ENCODE assay signal across 26 cellular contexts in the genomic region with DNA sequence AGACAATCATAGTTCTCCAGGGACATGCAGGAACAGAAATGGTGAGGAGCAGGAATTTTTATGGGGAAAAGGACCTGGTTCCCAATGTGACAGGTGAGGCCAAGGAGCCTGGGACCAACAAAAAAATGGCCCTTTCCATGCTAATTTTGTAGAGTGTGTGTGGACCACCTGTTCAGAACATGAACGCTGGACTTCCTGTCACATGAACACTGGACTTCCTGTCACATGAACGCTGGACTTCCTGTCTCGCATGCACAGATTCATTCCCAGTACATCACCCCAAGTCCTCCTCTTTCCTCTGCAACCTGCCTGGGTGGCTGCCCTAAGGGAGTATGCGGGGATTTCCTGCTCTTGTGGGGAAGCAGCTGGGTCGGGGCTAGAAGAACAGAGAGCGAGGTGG. TPM values are rescaled to one million over a fixed set of nuclear protein-coding genes. Genes with fewer than 3 reads are reported as not detected.
DNase-seq lines count a peak whose midpoint lies in the region; ATAC-seq and TF ChIP-seq lines count a peak whose summit lies in the region.
"Had no signal": no experiment of that assay in that cellular context is flagged by ENCODE, and none has a peak within 500 bp of the region (broad histone marks: within the 10 kb centered on the region; RNA-seq: fewer than 3 reads in every experiment).

No MANE protein-coding gene starts in this region.

- no peak overlapping the region for H3K27ac Mint-ChIP-seq in H9
- peak overlapping the region; percentile 84 for H3K27ac Mint-ChIP-seq in dendritic cell treated with granulocyte-macrophage colony-stimulating factor and Interleukin-4, amounts not matched to agents 40 ng/mL and 50 ng/mL, for 4 days
- peak overlapping the region; percentile 96 for H3K27ac Mint-ChIP-seq in stimulated activated naive B cell treated with anti-CD40 and anti-IgM and Interleukin-4, amounts not matched to agents 10 μg/mL and 1 μg/mL and 100 μg/mL, for 72 hours
- H3K27ac Mint-ChIP-seq in CD8-positive, alpha-beta memory T cell, result no peak overlapping the region
- H3K27ac Mint-ChIP-seq in activated T-helper 2 cell treated with anti-CD3 and anti-CD28 coated beads, Interferon-gamma antibody, Interleukin-2, Interleukin-4, amounts not matched to agents 10 μg/mL and 5 μg/mL and 100 μg/mL, durations not matched to agents 14 hours and 24 hours and 36 hours, result no peak overlapping the region
- H3K27ac Mint-ChIP-seq: activated CD4-positive, alpha-beta T cell treated with anti-CD3 and anti-CD28 coated beads for 36 hours; activated naive CD4-positive, alpha-beta T cell treated with anti-CD3 and anti-CD28 coated beads, Interleukin-2, amount 50 U/mL, for 24 hours; activated T-helper 1 cell treated with anti-CD3 and anti-CD28 coated beads, Interleukin-12 subunit alpha, Interleukin-12 subunit beta, Interleukin-2, Interleukin-4 antibody, amounts not matched to agents 30 ng/mL and 10 ng/mL and 1 ng/mL, durations not matched to agents 14 hours and 24 hours and 36 hours; CD8-positive, alpha-beta T cell; nephron had no signal

- H3K79me2 ChIP-seq in H9 (ENCODE audit: insufficient read depth, low read length), result no peaks in the 10 kb centered on the region

- no peaks in the 10 kb centered on the region; a peak in 1 of 7 replicates for H3K36me3 Mint-ChIP-seq in H9 (ENCODE audit: insufficient read depth in 1 of 3, low read depth in 3 of 3)
- H3K36me3 Mint-ChIP-seq in dendritic cell treated with granulocyte-macrophage colony-stimulating factor and Interleukin-4, amounts not matched to agents 40 ng/mL and 50 ng/mL, for 4 days (ENCODE audit: low read depth), result peaks cover 8% of the 10 kb centered on the region
- H3K36me3 Mint-ChIP-seq in stimulated activated naive B cell treated with anti-CD40 and anti-IgM and Interleukin-4, amounts not matched to agents 10 μg/mL and 1 μg/mL and 100 μg/mL, for 72 hours, result peaks cover 0 to 27% of the 10 kb centered on the region in 2 donors
- no peaks in the 10 kb centered on the region for H3K36me3 Mint-ChIP-seq in CD8-positive, alpha-beta memory T cell
- no peaks in the 10 kb centered on the region for H3K36me3 Mint-ChIP-seq in activated T-helper 2 cell treated with anti-CD3 and anti-CD28 coated beads, Interferon-gamma antibody, Interleukin-2, Interleukin-4, amounts not matched to agents 10 μg/mL and 5 μg/mL and 100 μg/mL, durations not matched to agents 14 hours and 24 hours and 36 hours (ENCODE audit: low read depth)
- H3K36me3 Mint-ChIP-seq: activated naive CD4-positive, alpha-beta T cell treated with anti-CD3 and anti-CD28 coated beads, Interleukin-2, amount 50 U/mL, for 24 hours; CD8-positive, alpha-beta T cell had no signal

- no peak overlapping the region for H2AK5ac ChIP-seq in H9 (ENCODE audit: insufficient read length, low read length)

- no peak overlapping the region for H3K18ac ChIP-seq in H9 (ENCODE audit: insufficient read length, low read depth, low read length)

- no peak overlapping the region for H2BK12ac ChIP-seq in H9 (ENCODE audit: insufficient read length, low read depth, low read length)

- no peak overlapping the region for H3T11ph ChIP-seq in H9 (ENCODE audit: low read length)

- H4K5ac ChIP-seq in H9 (ENCODE audit: insufficient read length, low read depth, low read length), result no peak overlapping the region

- intact Hi-C loops in dendritic cell treated with granulocyte-macrophage colony-stimulating factor and Interleukin-4, amounts not matched to agents 40 ng/mL and 50 ng/mL, for 4 days (cut with micrococcal nuclease), result loop anchor here (2.0 kb wide), 1 partner anchor 37 kb away; no protein-coding TSS in a partner anchor
- intact Hi-C loops in activated T-helper 2 cell treated with anti-CD3 and anti-CD28 coated beads, Interferon-gamma antibody, Interleukin-2, Interleukin-4, amounts not matched to agents 10 μg/mL and 5 μg/mL and 100 μg/mL, durations not matched to agents 14 hours and 24 hours and 36 hours (cut with micrococcal nuclease), result no loop called here

- no peak overlapping the region for H3K4ac ChIP-seq in H9 (ENCODE audit: low read depth, low read length)

- H3K27ac ChIP-seq in H9 (ENCODE audit: insufficient read length, low read depth, low read length), result no peak overlapping the region
- H3K27ac ChIP-seq in CD8-positive, alpha-beta memory T cell (ENCODE audit: low read depth, low read length), result no peak overlapping the region
- H3K27ac ChIP-seq: right lobe of liver, SJCRH30, thoracic aorta had no signal

- H3K4me2 ChIP-seq in H9 (ENCODE audit: insufficient read depth, insufficient read length, low read length), result no peak overlapping the region

- no peak for TF ChIP-seq CTCF in H9 (conservative IDR thresholded peaks at IDR 0.05)
- TF ChIP-seq CTCF in NB4 (IDR thresholded peaks at IDR 0.05; ENCODE audit: low read depth, low read length), result no peak

- no peak overlapping the region for H4K8ac ChIP-seq in H9 (replicated peaks; ENCODE audit: insufficient read length, low read depth, low read length)

- peaks cover 13% of the 10 kb centered on the region; the same call in 1 of the 2 replicates for H3K4me1 ChIP-seq in H9 (ENCODE audit: insufficient read depth, low read length)
- H3K4me1 ChIP-seq in CD8-positive, alpha-beta memory T cell (ENCODE audit: insufficient read depth, low read length), result no peaks in the 10 kb centered on the region
- H3K4me1 ChIP-seq: right lobe of liver had no signal

- no peaks in the 10 kb centered on the region for H4K20me1 ChIP-seq in H9 (ENCODE audit: control insufficient read depth, insufficient read depth, insufficient read length)

- no peak overlapping the region for H3K14ac ChIP-seq in H9 (ENCODE audit: insufficient read depth, low read length)

- H2BK15ac ChIP-seq in H9 (ENCODE audit: low read depth, low read length), result no peak overlapping the region

- DNase-seq in H9 (peak; percentile 24), NB4 (ENCODE audit: low read depth) (peak; percentile 40), NCI-H1436 (lab: John Stamatoyannopoulos, UW) (no peak)
- peak; percentile 11 for DNase-seq in stimulated activated naive B cell treated with anti-CD40 and anti-IgM and Interleukin-4, amounts not matched to agents 10 μg/mL and 1 μg/mL and 100 μg/mL, for 72 hours
- no peak for DNase-seq in CD8-positive, alpha-beta memory T cell
- DNase-seq in activated T-helper 2 cell treated with anti-CD3 and anti-CD28 coated beads, Interferon-gamma antibody, Interleukin-2, Interleukin-4, amounts not matched to agents 10 μg/mL and 5 μg/mL and 100 μg/mL, durations not matched to agents 14 hours and 24 hours and 36 hours (ENCODE audit: low spot score), result no peak
- DNase-seq: activated CD4-positive, alpha-beta T cell treated with anti-CD3 and anti-CD28 coated beads for 36 hours; cortex of kidney; H7; NCI-H1694; NCI-H526; stimulated activated CD4-positive, alpha-beta T cell treated with anti-CD3 and anti-CD28 coated beads, Interleukin-12 subunit alpha, Interleukin-12 subunit beta, amount 100 ng/mL, for 4 hours; stimulated activated CD4-positive, alpha-beta T cell treated with anti-CD3 and anti-CD28 coated beads, Interleukin-4, amount 100 ng/mL, for 24 hours; stimulated activated naive CD8-positive, alpha-beta T cell treated with anti-CD3 and anti-CD28 coated beads, Interleukin-15, Interleukin-2, amounts not matched to agents 100 U/mL and 50 U/mL, for 24 hours; T-helper 1 cell had no signal

- no CpG with 5 or more reads among the region's 6 CpGs for WGBS in H9 (ENCODE audit: extremely low coverage, insufficient read length, low lambda C conversion rate)

- H2AFZ ChIP-seq in H9 (ENCODE audit: low read length), result no peak overlapping the region

- no peaks in the 10 kb centered on the region for H3K27me3 ChIP-seq in H9 (ENCODE audit: insufficient read depth, low read length)
- no peaks in the 10 kb centered on the region for H3K27me3 ChIP-seq in CD8-positive, alpha-beta memory T cell (ENCODE audit: insufficient read depth, low read length, poor library complexity, severe bottlenecking)
- H3K27me3 ChIP-seq: right lobe of liver, SJCRH30 had no signal

- H3K23ac ChIP-seq in H9 (ENCODE audit: insufficient read length, low read depth, low read length), result no peak overlapping the region

- H3K9me3 Mint-ChIP-seq in H9, result no peaks in the 10 kb centered on the region
- H3K9me3 Mint-ChIP-seq in dendritic cell treated with granulocyte-macrophage colony-stimulating factor and Interleukin-4, amounts not matched to agents 40 ng/mL and 50 ng/mL, for 4 days, result no peaks in the 10 kb centered on the region
- no peaks in the 10 kb centered on the region for H3K9me3 Mint-ChIP-seq in stimulated activated naive B cell treated with anti-CD40 and anti-IgM and Interleukin-4, amounts not matched to agents 10 μg/mL and 1 μg/mL and 100 μg/mL, for 72 hours
- no peaks in the 10 kb centered on the region for H3K9me3 Mint-ChIP-seq in CD8-positive, alpha-beta memory T cell
- no peaks in the 10 kb centered on the region for H3K9me3 Mint-ChIP-seq in activated T-helper 2 cell treated with anti-CD3 and anti-CD28 coated beads, Interferon-gamma antibody, Interleukin-2, Interleukin-4, amounts not matched to agents 10 μg/mL and 5 μg/mL and 100 μg/mL, durations not matched to agents 14 hours and 24 hours and 36 hours
- H3K9me3 Mint-ChIP-seq: activated naive CD4-positive, alpha-beta T cell treated with anti-CD3 and anti-CD28 coated beads, Interleukin-2, amount 50 U/mL, for 24 hours; activated T-helper 1 cell treated with anti-CD3 and anti-CD28 coated beads, Interleukin-12 subunit alpha, Interleukin-12 subunit beta, Interleukin-2, Interleukin-4 antibody, amounts not matched to agents 30 ng/mL and 10 ng/mL and 1 ng/mL, durations not matched to agents 14 hours and 24 hours and 36 hours; CD8-positive, alpha-beta T cell; nephron had no signal

- H3K9ac ChIP-seq in H9 (ENCODE audit: extremely low read depth, insufficient read length, low read length), result no peak overlapping the region

- peaks cover 27 to 43% of the 10 kb centered on the region in 2 experiments for H3K4me1 Mint-ChIP-seq in H9
- H3K4me1 Mint-ChIP-seq in dendritic cell treated with granulocyte-macrophage colony-stimulating factor and Interleukin-4, amounts not matched to agents 40 ng/mL and 50 ng/mL, for 4 days (ENCODE audit: low read depth), result peaks cover 94% of the 10 kb centered on the region
- peaks cover 63 to 85% of the 10 kb centered on the region in 2 donors for H3K4me1 Mint-ChIP-seq in stimulated activated naive B cell treated with anti-CD40 and anti-IgM and Interleukin-4, amounts not matched to agents 10 μg/mL and 1 μg/mL and 100 μg/mL, for 72 hours
- no peaks in the 10 kb centered on the region for H3K4me1 Mint-ChIP-seq in CD8-positive, alpha-beta memory T cell
- peaks cover 16% of the 10 kb centered on the region for H3K4me1 Mint-ChIP-seq in activated T-helper 2 cell treated with anti-CD3 and anti-CD28 coated beads, Interferon-gamma antibody, Interleukin-2, Interleukin-4, amounts not matched to agents 10 μg/mL and 5 μg/mL and 100 μg/mL, durations not matched to agents 14 hours and 24 hours and 36 hours (ENCODE audit: low read depth)

- no peak overlapping the region for H4K91ac ChIP-seq in H9 (ENCODE audit: insufficient read length, low read depth, low read length)

- peaks cover 13% of the 10 kb centered on the region for H3K27me3 Mint-ChIP-seq in H9 (ENCODE audit: low read depth)
- H3K27me3 Mint-ChIP-seq in dendritic cell treated with granulocyte-macrophage colony-stimulating factor and Interleukin-4, amounts not matched to agents 40 ng/mL and 50 ng/mL, for 4 days, result no peaks in the 10 kb centered on the region
- no peaks in the 10 kb centered on the region for H3K27me3 Mint-ChIP-seq in stimulated activated naive B cell treated with anti-CD40 and anti-IgM and Interleukin-4, amounts not matched to agents 10 μg/mL and 1 μg/mL and 100 μg/mL, for 72 hours
- H3K27me3 Mint-ChIP-seq in CD8-positive, alpha-beta memory T cell, result peaks cover 11 to 14% of the 10 kb centered on the region in 2 donors
- peaks cover 9% of the 10 kb centered on the region for H3K27me3 Mint-ChIP-seq in activated T-helper 2 cell treated with anti-CD3 and anti-CD28 coated beads, Interferon-gamma antibody, Interleukin-2, Interleukin-4, amounts not matched to agents 10 μg/mL and 5 μg/mL and 100 μg/mL, durations not matched to agents 14 hours and 24 hours and 36 hours (ENCODE audit: low read depth)
- H3K27me3 Mint-ChIP-seq: activated CD4-positive, alpha-beta T cell treated with anti-CD3 and anti-CD28 coated beads for 36 hours; activated naive CD4-positive, alpha-beta T cell treated with anti-CD3 and anti-CD28 coated beads, Interleukin-2, amount 50 U/mL, for 24 hours had no signal

- ATAC-seq in stimulated activated naive B cell treated with anti-CD40 and anti-IgM and Interleukin-4, amounts not matched to agents 10 μg/mL and 1 μg/mL and 100 μg/mL, for 72 hours (replicated peaks), result no peak
- ATAC-seq: activated CD4-positive, alpha-beta T cell treated with anti-CD3 and anti-CD28 coated beads for 36 hours; CD8-positive, alpha-beta T cell; stimulated activated naive CD8-positive, alpha-beta T cell treated with anti-CD3 and anti-CD28 coated beads, Interleukin-15, Interleukin-2, amounts not matched to agents 100 U/mL and 50 U/mL, for 24 hours had no signal

- TF ChIP-seq POLR2A in NB4 (IDR thresholded peaks at IDR 0.05; ENCODE audit: extremely low read depth, insufficient read length), result no peak

- no peaks in the 10 kb centered on the region for H3K9me3 ChIP-seq in H9 (ENCODE audit: control insufficient read depth, low read depth, low read length)
- H3K9me3 ChIP-seq in CD8-positive, alpha-beta memory T cell (ENCODE audit: low read length), result no peaks in the 10 kb centered on the region
- H3K9me3 ChIP-seq: right lobe of liver, SJCRH30, thoracic aorta had no signal

- no peaks in the 10 kb centered on the region for H3K23me2 ChIP-seq in H9 (ENCODE audit: insufficient read length, low read depth, low read length, poor library complexity, severe bottlenecking)

- no peak overlapping the region for H2BK5ac ChIP-seq in H9 (ENCODE audit: insufficient read length, low read length)

- H3K4me3 ChIP-seq in NB4 (ENCODE audit: low read depth, low read length), result no peak overlapping the region
- H3K4me3 ChIP-seq in CD8-positive, alpha-beta memory T cell (ENCODE audit: low read length), result no peak overlapping the region
- H3K4me3 ChIP-seq: right lobe of liver, SJCRH30, thoracic aorta had no signal

- H3K79me1 ChIP-seq in H9 (ENCODE audit: insufficient read depth, low read depth, low read length, poor library complexity, severe bottlenecking), result no peaks in the 10 kb centered on the region

- H3K56ac ChIP-seq in H9 (ENCODE audit: insufficient read length, low read depth, low read length), result no peak overlapping the region

- H3K36me3 ChIP-seq in CD8-positive, alpha-beta memory T cell (ENCODE audit: insufficient read depth, low read length), result no peaks in the 10 kb centered on the region
- H3K36me3 ChIP-seq: right lobe of liver, SJCRH30, thoracic aorta had no signal

- POLR2A ChIA-PET in CD8-positive, alpha-beta memory T cell (lab: Charles Lee), result no interaction called here

- H3K4me3 Mint-ChIP-seq in H9, result no peak overlapping the region
- no peak overlapping the region for H3K4me3 Mint-ChIP-seq in dendritic cell treated with granulocyte-macrophage colony-stimulating factor and Interleukin-4, amounts not matched to agents 40 ng/mL and 50 ng/mL, for 4 days
- peak overlapping the region in 1 of 2 donors; percentile 44 for H3K4me3 Mint-ChIP-seq in stimulated activated naive B cell treated with anti-CD40 and anti-IgM and Interleukin-4, amounts not matched to agents 10 μg/mL and 1 μg/mL and 100 μg/mL, for 72 hours
- no peak overlapping the region for H3K4me3 Mint-ChIP-seq in CD8-positive, alpha-beta memory T cell
- H3K4me3 Mint-ChIP-seq in activated T-helper 2 cell treated with anti-CD3 and anti-CD28 coated beads, Interferon-gamma antibody, Interleukin-2, Interleukin-4, amounts not matched to agents 10 μg/mL and 5 μg/mL and 100 μg/mL, durations not matched to agents 14 hours and 24 hours and 36 hours (ENCODE audit: low read depth), result no peak overlapping the region
- H3K4me3 Mint-ChIP-seq: activated CD4-positive, alpha-beta T cell treated with anti-CD3 and anti-CD28 coated beads for 36 hours; activated naive CD4-positive, alpha-beta T cell treated with anti-CD3 and anti-CD28 coated beads, Interleukin-2, amount 50 U/mL, for 24 hours; activated T-helper 1 cell treated with anti-CD3 and anti-CD28 coated beads, Interleukin-12 subunit alpha, Interleukin-12 subunit beta, Interleukin-2, Interleukin-4 antibody, amounts not matched to agents 30 ng/mL and 10 ng/mL and 1 ng/mL, durations not matched to agents 14 hours and 24 hours and 36 hours; CD8-positive, alpha-beta T cell; nephron had no signal

- no peak overlapping the region for H2BK20ac ChIP-seq in H9 (ENCODE audit: low read depth, low read length, poor library complexity, severe bottlenecking)

- H2BK120ac ChIP-seq in H9 (ENCODE audit: low read depth, low read length, poor library complexity, severe bottlenecking), result no peak overlapping the region

- CTCF ChIA-PET in CD8-positive, alpha-beta memory T cell (lab: Charles Lee), result no interaction called here

RNA-seq across cellular contexts. Expression of a gene that starts 10.1 kb away (rescaled TPM):
- total RNA-seq in H9 (2021), result not detected in 2 replicates
- not detected for total RNA-seq in CD8-positive, alpha-beta memory T cell
- not detected for polyA plus RNA-seq in CD8-positive, alpha-beta memory T cell
- total RNA-seq in activated T-helper 2 cell treated with anti-CD3 and anti-CD28 coated beads, Interferon-gamma antibody, Interleukin-2, Interleukin-4, amounts not matched to agents 10 μg/mL and 5 μg/mL and 100 μg/mL, durations not matched to agents 14 hours and 24 hours and 36 hours, result not detected in 2 replicates
- total RNA-seq: activated CD4-positive, alpha-beta T cell treated with anti-CD3 and anti-CD28 coated beads for 36 hours; activated T-helper 1 cell treated with anti-CD3 and anti-CD28 coated beads, Interleukin-12 subunit alpha, Interleukin-12 subunit beta, Interleukin-2, Interleukin-4 antibody, amounts not matched to agents 30 ng/mL and 10 ng/mL and 1 ng/mL, durations not matched to agents 14 hours and 24 hours and 36 hours; bronchial epithelial cell; CD8-positive, alpha-beta T cell; H7; liver; mononuclear cell; right lobe of liver; SJCRH30; thoracic aorta had no signal
- polyA plus RNA-seq: liver had no signal

RNA-seq across cellular contexts. Expression of a gene that starts 56.0 kb away (rescaled TPM):
- 0.13 and 0.24 TPM in 2 replicates for total RNA-seq in H9 (2021)
- total RNA-seq in CD8-positive, alpha-beta memory T cell, result not detected
- polyA plus RNA-seq in CD8-positive, alpha-beta memory T cell, result not detected
- total RNA-seq in activated T-helper 2 cell treated with anti-CD3 and anti-CD28 coated beads, Interferon-gamma antibody, Interleukin-2, Interleukin-4, amounts not matched to agents 10 μg/mL and 5 μg/mL and 100 μg/mL, durations not matched to agents 14 hours and 24 hours and 36 hours, result not detected in 2 replicates
- total RNA-seq: activated CD4-positive, alpha-beta T cell treated with anti-CD3 and anti-CD28 coated beads for 36 hours; activated T-helper 1 cell treated with anti-CD3 and anti-CD28 coated beads, Interleukin-12 subunit alpha, Interleukin-12 subunit beta, Interleukin-2, Interleukin-4 antibody, amounts not matched to agents 30 ng/mL and 10 ng/mL and 1 ng/mL, durations not matched to agents 14 hours and 24 hours and 36 hours; bronchial epithelial cell; CD8-positive, alpha-beta T cell; mononuclear cell; thoracic aorta had no signal

Comparison
In these comparisons a context has a peak if more than half of its experiments do, and no peak if none do; other contexts are left out.
1. DNase-seq: peak in H9 (single experiment), NB4 (single experiment) and stimulated activated naive B cell treated with anti-CD40 and anti-IgM and Interleukin-4, amounts not matched to agents 10 μg/mL and 1 μg/mL and 100 μg/mL, for 72 hours (single experiment); none in CD8-positive, alpha-beta memory T cell (0 of 5), activated T-helper 2 cell treated with anti-CD3 and anti-CD28 coated beads, Interferon-gamma antibody, Interleukin-2, Interleukin-4, amounts not matched to agents 10 μg/mL and 5 μg/mL and 100 μg/mL, durations not matched to agents 14 hours and 24 hours and 36 hours (single experiment) and NCI-H1436 (single experiment).
2. H3K27ac Mint-ChIP-seq: peak in dendritic cell treated with granulocyte-macrophage colony-stimulating factor and Interleukin-4, amounts not matched to agents 40 ng/mL and 50 ng/mL, for 4 days (single experiment) and stimulated activated naive B cell treated with anti-CD40 and anti-IgM and Interleukin-4, amounts not matched to agents 10 μg/mL and 1 μg/mL and 100 μg/mL, for 72 hours (single experiment); none in H9 (0 of 3), CD8-positive, alpha-beta memory T cell (0 of 8) and activated T-helper 2 cell treated with anti-CD3 and anti-CD28 coated beads, Interferon-gamma antibody, Interleukin-2, Interleukin-4, amounts not matched to agents 10 μg/mL and 5 μg/mL and 100 μg/mL, durations not matched to agents 14 hours and 24 hours and 36 hours (single experiment).